Comparison of ENCODE assay signal across 24 cellular contexts in the genomic region with DNA sequence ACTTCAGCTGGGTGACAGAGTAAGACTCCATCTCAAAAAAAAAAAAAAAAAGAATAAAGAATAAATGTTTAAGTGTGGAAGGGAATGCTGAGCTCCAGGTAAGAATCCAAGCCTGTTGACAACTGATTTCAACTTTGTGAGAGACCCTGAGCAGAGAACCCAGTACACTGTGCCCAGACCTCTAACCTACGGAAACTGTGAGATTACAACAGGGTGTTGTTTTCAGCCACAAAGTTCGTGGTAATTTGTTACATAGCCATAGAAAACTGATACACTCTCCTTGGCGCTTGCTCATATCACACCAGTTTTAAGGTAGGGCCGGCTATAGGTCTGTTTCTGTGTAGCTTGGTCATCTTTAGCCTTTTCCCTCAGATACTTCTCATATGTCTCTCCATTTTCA.
A peak's percentile ranks its signal among the peaks of the same experiment; 100 is the strongest.
DNase-seq lines count a peak whose midpoint lies in the region; ATAC-seq and TF ChIP-seq lines count a peak whose summit lies in the region.
"Had no signal": no experiment of that assay in that cellular context is flagged by ENCODE, and none has a peak within 500 bp of the region (broad histone marks: within the 10 kb centered on the region; RNA-seq: fewer than 3 reads in every experiment).

No MANE protein-coding gene starts in this region.

- ATAC-seq in activated B cell treated with CpG ODN at 0.5 μM for 24 hours (ENCODE audit: low read depth) (no peak), memory B cell (ENCODE audit: low read depth) (no peak), lower lobe of right lung (no peak)
- peak; percentile 15 for ATAC-seq in stimulated activated effector memory CD8-positive, alpha-beta T cell treated with anti-CD3 and anti-CD28 coated beads, Interleukin-12 subunit alpha, Interleukin-12 subunit beta, amount 100 ng/mL, for 72 hours
- peak; percentile 56 for ATAC-seq in stimulated activated naive CD8-positive, alpha-beta T cell treated with anti-CD3 and anti-CD28 coated beads, Interleukin-15, Interleukin-2, amounts not matched to agents 100 U/mL and 50 U/mL, for 24 hours
- ATAC-seq: CD8-positive, alpha-beta T cell; GM12878 had no signal

- POLR2A ChIA-PET in activated B cell treated with CpG ODN at 0.5 μM for 24 hours (lab: Charles Lee) = interaction anchor here (0.6 kb wide), 1 partner anchor 486 kb away, joined by 3 read pairs; no protein-coding TSS in a partner anchor
- POLR2A ChIA-PET in A673 (lab: Charles Lee; ENCODE audit: low non-redundant PET) = interaction anchor here (0.6 kb wide), 1 partner anchor 149 kb away, joined by 3 read pairs; no protein-coding TSS in a partner anchor

- intact Hi-C loops in activated B cell treated with CpG ODN at 0.5 μM for 24 hours (cut with micrococcal nuclease) (no loop called here), A673 (cut with micrococcal nuclease; ENCODE audit: unreplicated experiment) (no loop called here), Calu3 (cut with micrococcal nuclease; ENCODE audit: unreplicated experiment) (no loop called here), lower lobe of right lung (cut with DNase I) (no loop called here)

- H3K4me1 Mint-ChIP-seq in activated B cell treated with CpG ODN at 0.5 μM for 24 hours (peaks cover 42% of the 10 kb centered on the region), memory B cell (peaks cover 28% of the 10 kb centered on the region), Calu3 (ENCODE audit: low read depth, unreplicated experiment) (no peaks in the 10 kb centered on the region)
- no peaks in the 10 kb centered on the region for H3K4me1 Mint-ChIP-seq in stimulated activated effector memory CD8-positive, alpha-beta T cell treated with anti-CD3 and anti-CD28 coated beads, Interleukin-12 subunit alpha, Interleukin-12 subunit beta, amount 100 ng/mL, for 72 hours

- TF ChIP-seq CTCF in activated B cell treated with CpG ODN at 0.5 μM for 24 hours (IDR thresholded peaks at IDR 0.05) (no peak), A673 (conservative IDR thresholded peaks at IDR 0.05; ENCODE audit: low read depth, low read length) (no peak), Calu3 (IDR thresholded peaks at IDR 0.05; ENCODE audit: unreplicated experiment) (no peak), lower lobe of right lung (IDR thresholded peaks at IDR 0.05) (no peak)

- H3K27me3 Mint-ChIP-seq in activated B cell treated with CpG ODN at 0.5 μM for 24 hours = no peaks in the 10 kb centered on the region
- H3K27me3 Mint-ChIP-seq in memory B cell = no peaks in the 10 kb centered on the region
- peaks cover 60% of the 10 kb centered on the region for H3K27me3 Mint-ChIP-seq in Calu3 (ENCODE audit: unreplicated experiment)
- H3K27me3 Mint-ChIP-seq: B cell had no signal

- H3K4me3 Mint-ChIP-seq in activated B cell treated with CpG ODN at 0.5 μM for 24 hours (no peak overlapping the region), memory B cell (no peak overlapping the region), Calu3 (ENCODE audit: low read depth, unreplicated experiment) (no peak overlapping the region)
- H3K4me3 Mint-ChIP-seq in stimulated activated effector memory CD8-positive, alpha-beta T cell treated with anti-CD3 and anti-CD28 coated beads, Interleukin-12 subunit alpha, Interleukin-12 subunit beta, amount 100 ng/mL, for 72 hours = no peak overlapping the region
- H3K4me3 Mint-ChIP-seq: B cell; CD4-positive, alpha-beta T cell; CD8-positive, alpha-beta T cell had no signal

- H3K4me3 ChIP-seq in A673 (ENCODE audit: low read depth, low read length, poor library complexity, severe bottlenecking) (no peak overlapping the region), lower lobe of right lung (no peak overlapping the region)
- H3K4me3 ChIP-seq: BLaER1 treated with 17β-estradiol and CSF1 and Interleukin-3, amounts not matched to agents 10 nM and 100 nM; GM12878 had no signal

- H3K27me3 ChIP-seq in A673 (replicated peaks; ENCODE audit: insufficient read depth, low read depth, low read length, poor library complexity) (peaks cover 31% of the 10 kb centered on the region), lower lobe of right lung (ENCODE audit: low read depth) (peaks cover 5% of the 10 kb centered on the region)
- H3K27me3 ChIP-seq: BLaER1 treated with 17β-estradiol and CSF1 and Interleukin-3, amounts not matched to agents 10 nM and 100 nM had no signal

- no peak for DNase-seq in activated B cell treated with CpG ODN at 0.5 μM for 24 hours
- no peak for DNase-seq in memory B cell (ENCODE audit: low spot score in 2 of 2)
- DNase-seq in stimulated activated effector memory CD8-positive, alpha-beta T cell treated with anti-CD3 and anti-CD28 coated beads, Interleukin-12 subunit alpha, Interleukin-12 subunit beta, amount 100 ng/mL, for 72 hours (ENCODE audit: low spot score in 2 of 2) = no peak
- DNase-seq in stimulated activated naive CD8-positive, alpha-beta T cell treated with anti-CD3 and anti-CD28 coated beads, Interleukin-15, Interleukin-2, amounts not matched to agents 100 U/mL and 50 U/mL, for 24 hours = no peak
- DNase-seq in A673 (ENCODE audit: low spot score) = no peak
- no peak for DNase-seq in anterior cingulate cortex (lab: John Stamatoyannopoulos, UW)
- DNase-seq in Calu3 = no peak
- no peak for DNase-seq in lower lobe of right lung
- DNase-seq: 8988T; AML-193; Caco-2; CD4-positive, alpha-beta T cell; CD8-positive, alpha-beta T cell; DMS 273 treated with DMSO at 0.1 percent for 48 hours; DMS153; DMS53; DMS79; DND-41; EL; GDM1 had no signal

- no peaks in the 10 kb centered on the region for H3K36me3 ChIP-seq in A673 (ENCODE audit: insufficient read depth, low read length, poor library complexity, severe bottlenecking)
- H3K36me3 ChIP-seq in lower lobe of right lung = no peaks in the 10 kb centered on the region
- H3K36me3 ChIP-seq: BLaER1 treated with 17β-estradiol and CSF1 and Interleukin-3, amounts not matched to agents 10 nM and 100 nM had no signal

- H3K9me3 ChIP-seq in A673 (ENCODE audit: low read depth, low read length, poor library complexity, severe bottlenecking) (no peaks in the 10 kb centered on the region), lower lobe of right lung (no peaks in the 10 kb centered on the region)
- H3K9me3 ChIP-seq: BLaER1 treated with 17β-estradiol and CSF1 and Interleukin-3, amounts not matched to agents 10 nM and 100 nM; Caco-2 had no signal

- H3K27ac Mint-ChIP-seq in activated B cell treated with CpG ODN at 0.5 μM for 24 hours (peak overlapping the region; percentile 1), memory B cell (peak overlapping the region; percentile 6), Calu3 (ENCODE audit: unreplicated experiment) (no peak overlapping the region)
- no peak overlapping the region for H3K27ac Mint-ChIP-seq in stimulated activated effector memory CD8-positive, alpha-beta T cell treated with anti-CD3 and anti-CD28 coated beads, Interleukin-12 subunit alpha, Interleukin-12 subunit beta, amount 100 ng/mL, for 72 hours
- H3K27ac Mint-ChIP-seq: CD4-positive, alpha-beta T cell; CD8-positive, alpha-beta T cell had no signal

- CTCF ChIA-PET in activated B cell treated with CpG ODN at 0.5 μM for 24 hours (lab: Charles Lee) (interaction anchor here (1.0 to 2.0 kb wide), 2 partner anchors 14 to 17 kb away, joined by 3 to 5 read pairs; no protein-coding TSS in a partner anchor), A673 (lab: Charles Lee) (no interaction called here), Calu3 (lab: Charles Lee) (interaction anchor here (0.6 to 0.7 kb wide), 2 partner anchors 14 to 1935 kb away, joined by 3 to 6 read pairs; no protein-coding TSS in a partner anchor)

- H3K27ac ChIP-seq in A673 (ENCODE audit: low read depth, low read length, poor library complexity, severe bottlenecking) (no peak overlapping the region), lower lobe of right lung (no peak overlapping the region)
- H3K27ac ChIP-seq: BLaER1 treated with 17β-estradiol and CSF1 and Interleukin-3, amounts not matched to agents 10 nM and 100 nM; C4-2B had no signal

- H3K9me3 Mint-ChIP-seq in activated B cell treated with CpG ODN at 0.5 μM for 24 hours = peaks cover 7% of the 10 kb centered on the region
- peaks cover 2% of the 10 kb centered on the region for H3K9me3 Mint-ChIP-seq in memory B cell
- no peaks in the 10 kb centered on the region for H3K9me3 Mint-ChIP-seq in stimulated activated effector memory CD8-positive, alpha-beta T cell treated with anti-CD3 and anti-CD28 coated beads, Interleukin-12 subunit alpha, Interleukin-12 subunit beta, amount 100 ng/mL, for 72 hours
- H3K9me3 Mint-ChIP-seq in Calu3 (ENCODE audit: low read depth, unreplicated experiment) = no peaks in the 10 kb centered on the region
- H3K9me3 Mint-ChIP-seq: CD4-positive, alpha-beta T cell; CD8-positive, alpha-beta T cell had no signal

- H3K36me3 Mint-ChIP-seq in activated B cell treated with CpG ODN at 0.5 μM for 24 hours (ENCODE audit: low read depth) = no peaks in the 10 kb centered on the region
- H3K36me3 Mint-ChIP-seq in memory B cell = no peaks in the 10 kb centered on the region
- H3K36me3 Mint-ChIP-seq in stimulated activated effector memory CD8-positive, alpha-beta T cell treated with anti-CD3 and anti-CD28 coated beads, Interleukin-12 subunit alpha, Interleukin-12 subunit beta, amount 100 ng/mL, for 72 hours = no peaks in the 10 kb centered on the region
- no peaks in the 10 kb centered on the region for H3K36me3 Mint-ChIP-seq in Calu3 (ENCODE audit: insufficient read depth, unreplicated experiment)
- H3K36me3 Mint-ChIP-seq: CD8-positive, alpha-beta T cell had no signal

- BruUV-seq in A673 (replicated peaks; lab: Mats Ljungman, UMichigan) = no TSS peak
- BruUV-seq in Calu3 (replicated peaks; lab: Mats Ljungman, UMichigan) = no TSS peak

- H3K4me1 ChIP-seq in A673 (ENCODE audit: insufficient read depth, low read length, poor library complexity, severe bottlenecking) (no peaks in the 10 kb centered on the region), lower lobe of right lung (no peaks in the 10 kb centered on the region)
- H3K4me1 ChIP-seq: Caco-2 had no signal

Comparison
In these comparisons a context has a peak if more than half of its experiments do, and no peak if none do; other contexts are left out.
1. ATAC-seq: peak in stimulated activated effector memory CD8-positive, alpha-beta T cell treated with anti-CD3 and anti-CD28 coated beads, Interleukin-12 subunit alpha, Interleukin-12 subunit beta, amount 100 ng/mL, for 72 hours (single experiment) and stimulated activated naive CD8-positive, alpha-beta T cell treated with anti-CD3 and anti-CD28 coated beads, Interleukin-15, Interleukin-2, amounts not matched to agents 100 U/mL and 50 U/mL, for 24 hours (single experiment); none in activated B cell treated with CpG ODN at 0.5 μM for 24 hours (single experiment), memory B cell (single experiment) and lower lobe of right lung (0 of 2).
2. H3K27ac Mint-ChIP-seq: peak in activated B cell treated with CpG ODN at 0.5 μM for 24 hours (single experiment) and memory B cell (single experiment); none in stimulated activated effector memory CD8-positive, alpha-beta T cell treated with anti-CD3 and anti-CD28 coated beads, Interleukin-12 subunit alpha, Interleukin-12 subunit beta, amount 100 ng/mL, for 72 hours (single experiment) and Calu3 (single experiment).